Comparison of ENCODE assay signal across 11 cellular contexts in genomic region chr3:37256447-37256846, GRCh38. TPM values are rescaled to one million over a fixed set of nuclear protein-coding genes. Genes with fewer than 3 reads are reported as not detected.
DNase-seq lines count a peak whose midpoint lies in the region; ATAC-seq, FAIRE-seq and TF ChIP-seq lines count a peak whose summit lies in the region.
"Had no signal": no experiment of that assay in that cellular context is flagged by ENCODE, and none has a peak within 500 bp of the region (broad histone marks: within the 10 kb centered on the region; RNA-seq: fewer than 3 reads in every experiment).

No MANE protein-coding gene starts in this region.

- H3K27me3 ChIP-seq in mammary epithelial cell (ENCODE audit: insufficient read depth, low read length) (no peaks in the 10 kb centered on the region), breast epithelium (no peaks in the 10 kb centered on the region), small intestine (ENCODE audit: control insufficient read depth in 2 of 2, insufficient read depth in 2 of 2, low read length in 2 of 2) (no peaks in the 10 kb centered on the region), uterus (no peaks in the 10 kb centered on the region)
- H3K27me3 ChIP-seq: BLaER1 treated with 17β-estradiol and CSF1 and Interleukin-3, amounts not matched to agents 10 nM and 100 nM had no signal

- H2AFZ ChIP-seq in mammary epithelial cell (ENCODE audit: low read depth, low read length): no peak overlapping the region

- BruUV-seq in mammary epithelial cell (replicated peaks; lab: Mats Ljungman, UMichigan): no TSS peak

- peak; percentile 39 to 43 for TF ChIP-seq CTCF in mammary epithelial cell (conservative IDR thresholded peaks at IDR 0.05 in 1 of 2, IDR thresholded peaks at IDR 0.05 in 1 of 2; ENCODE audit: extremely low read depth in 1 of 2, insufficient read depth in 1 of 2, low read depth in 1 of 2, low read length in 2 of 2)
- no peak for TF ChIP-seq CTCF in breast epithelium (IDR thresholded peaks at IDR 0.05)
- TF ChIP-seq CTCF in fibroblast of pulmonary artery (IDR thresholded peaks at IDR 0.05; ENCODE audit: low read length, missing control alignments): peak; percentile 17
- no peak for TF ChIP-seq CTCF in uterus (IDR thresholded peaks at IDR 0.05)
- TF ChIP-seq CTCF in lower leg skin (IDR thresholded peaks at IDR 0.05): no peak

- no peak overlapping the region for H3K4me2 ChIP-seq in mammary epithelial cell (ENCODE audit: insufficient read depth, low read depth, low read length)
- H3K4me2 ChIP-seq: BLaER1 treated with 17β-estradiol and CSF1 and Interleukin-3, amounts not matched to agents 10 nM and 100 nM had no signal

- TF ChIP-seq POLR2A in breast epithelium (IDR thresholded peaks at IDR 0.05): no peak
- TF ChIP-seq POLR2A in uterus (IDR thresholded peaks at IDR 0.05): no peak
- TF ChIP-seq POLR2A in lower leg skin (IDR thresholded peaks at IDR 0.05): no peak

- no peak for ATAC-seq in GM19395 (IDR thresholded peaks at IDR 0.05; ENCODE audit: unreplicated experiment)

- H3K9me3 ChIP-seq in mammary epithelial cell (replicated peaks; ENCODE audit: insufficient read depth, low read length): no peaks in the 10 kb centered on the region
- H3K9me3 ChIP-seq in breast epithelium: no peaks in the 10 kb centered on the region
- no peaks in the 10 kb centered on the region for H3K9me3 ChIP-seq in small intestine (ENCODE audit: control insufficient read depth, low read depth)
- H3K9me3 ChIP-seq in uterus: no peaks in the 10 kb centered on the region

- no peak overlapping the region for H3K9ac ChIP-seq in mammary epithelial cell (ENCODE audit: insufficient read depth, low read length)
- H3K9ac ChIP-seq: BLaER1 treated with 17β-estradiol and CSF1 and Interleukin-3, amounts not matched to agents 10 nM and 100 nM had no signal

- intact Hi-C loops in mammary epithelial cell (cut with micrococcal nuclease): no loop called here
- intact Hi-C loops in breast epithelium (cut with DNase I; ENCODE audit: low total_unique reads): no loop called here
- intact Hi-C loops in uterus (cut with DNase I; ENCODE audit: low total_unique reads): no loop called here
- intact Hi-C loops in lower leg skin (cut with DNase I; ENCODE audit: low total_unique reads): no loop called here

- H3K79me2 ChIP-seq in mammary epithelial cell (ENCODE audit: insufficient read depth, low read length): peaks cover 77% of the 10 kb centered on the region

- H3K36me3 ChIP-seq in mammary epithelial cell (ENCODE audit: insufficient read depth, low read length) (peaks cover 9% of the 10 kb centered on the region), breast epithelium (peaks cover under 1% of the 10 kb centered on the region), small intestine (ENCODE audit: control insufficient read depth in 2 of 2, insufficient read depth in 2 of 2, low read length in 2 of 2) (peaks cover 3% of the 10 kb centered on the region in 2 donors), uterus (no peaks in the 10 kb centered on the region)

- no peak for FAIRE-seq in small intestine (lab: Jason Lieb, UNC)

- H3K27ac ChIP-seq in mammary epithelial cell (ENCODE audit: insufficient read depth, low read depth, low read length): no peak overlapping the region
- H3K27ac ChIP-seq in breast epithelium: no peak overlapping the region
- H3K27ac ChIP-seq in small intestine (ENCODE audit: low read depth in 1 of 2, low read length in 1 of 2): no peak overlapping the region
- no peak overlapping the region for H3K27ac ChIP-seq in uterus
- H3K27ac ChIP-seq: BLaER1 treated with 17β-estradiol and CSF1 and Interleukin-3, amounts not matched to agents 10 nM and 100 nM had no signal

- DNase-seq in mammary epithelial cell: no peak
- DNase-seq in breast epithelium (ENCODE audit: low spot score in 2 of 2): no peak
- DNase-seq in NCI-H69 (lab: John Stamatoyannopoulos, UW): peak; percentile 19
- no peak for DNase-seq in fibroblast of pulmonary artery (ENCODE audit: low read depth)
- peak; percentile 16 for DNase-seq in small intestine
- no peak for DNase-seq in uterus
- no peak for DNase-seq in lower leg skin (ENCODE audit: low spot score in 2 of 2)
- DNase-seq: activated CD8-positive, alpha-beta memory T cell treated with anti-CD3 and anti-CD28 coated beads for 24 hours; anterior cingulate cortex had no signal

- no peaks in the 10 kb centered on the region for H3K4me1 ChIP-seq in mammary epithelial cell (ENCODE audit: insufficient read depth, low read length)
- no peaks in the 10 kb centered on the region for H3K4me1 ChIP-seq in breast epithelium
- no peaks in the 10 kb centered on the region for H3K4me1 ChIP-seq in small intestine (ENCODE audit: control insufficient read depth in 2 of 2, insufficient read depth in 1 of 2, low read depth in 1 of 2, low read length in 1 of 2)
- H3K4me1 ChIP-seq in uterus: peaks cover 0 to 4% of the 10 kb centered on the region in 2 donors

- CTCF ChIA-PET in mammary epithelial cell (lab: Charles Lee; ENCODE audit: low non-redundant PET): no interaction called here

- H3K4me3 ChIP-seq in mammary epithelial cell (replicated peaks in 1 of 3; ENCODE audit: insufficient read depth in 1 of 3, low read depth in 2 of 3, low read length in 3 of 3) (no peak overlapping the region), breast epithelium (no peak overlapping the region), fibroblast of pulmonary artery (replicated peaks; ENCODE audit: low read depth, low read length) (no peak overlapping the region), small intestine (ENCODE audit: low read depth in 1 of 2, low read length in 2 of 2) (no peak overlapping the region), uterus (no peak overlapping the region), lower leg skin (ENCODE audit: low read depth, poor library complexity, severe bottlenecking) (no peak overlapping the region)
- H3K4me3 ChIP-seq: BLaER1 treated with 17β-estradiol and CSF1 and Interleukin-3, amounts not matched to agents 10 nM and 100 nM had no signal

- dilution Hi-C loops in mammary epithelial cell (cut with HindIII; ENCODE audit: low sequenced_read_pairs): no loop called here

- 83% methylated on average over 2 of the region's 2 CpGs for WGBS in mammary epithelial cell (ENCODE audit: low coverage, missing lambda C conversion rate)
- 74 to 93% (median 91%) methylated on average over 2 of the region's 2 CpGs for WGBS in small intestine, 3 donors
- 91 to 95% methylated on average over 2 of the region's 2 CpGs for WGBS in lower leg skin, 2 donors

- no peaks in the 10 kb centered on the region for H4K20me1 ChIP-seq in mammary epithelial cell (ENCODE audit: insufficient read depth, low read length)

- in situ Hi-C loops in mammary epithelial cell (cut with MboI; ENCODE audit: low sequenced_read_pairs in 2 of 2): loop anchor here in 1 of 2 donors (25.0 kb wide), 1 partner anchor 194 kb away; no protein-coding TSS in a partner anchor

RNA-seq across cellular contexts. Expression of gene GOLGA4, which starts 13.4 kb away (rescaled TPM):
- total RNA-seq in mammary epithelial cell: 10 to 100 TPM; 61.8 to 84.2 TPM
- 18.6 TPM for polyA plus RNA-seq in mammary epithelial cell
- 46.5 TPM for polyA minus RNA-seq in mammary epithelial cell
- 100 to 1,000 TPM; 102 to 120 (median 119) TPM for total RNA-seq in breast epithelium
- polyA plus RNA-seq in small intestine: 100 to 1,000 TPM in 1 of 3 donors, 10 to 100 TPM in 2; 37.8 to 132 (median 72.7) TPM
- 10 to 100 TPM; 34.3 to 80.9 (median 67.1) TPM for total RNA-seq in uterus
- total RNA-seq in lower leg skin: 100 to 1,000 TPM; 123 to 132 (median 125) TPM

Comparison
In these comparisons a context has a peak if more than half of its experiments do, and no peak if none do; other contexts are left out.
1. CTCF ChIP-seq: peak in mammary epithelial cell (2 of 2) and fibroblast of pulmonary artery (single experiment); none in breast epithelium (0 of 3), uterus (0 of 4) and lower leg skin (0 of 3).
2. DNase-seq: peak in NCI-H69 (single experiment) and small intestine (single experiment); none in mammary epithelial cell (single experiment), breast epithelium (0 of 2), fibroblast of pulmonary artery (single experiment), uterus (0 of 2) and lower leg skin (0 of 2).